In genomic region chr13:48319458-48320395, GRCh38 we compare ENCODE assay signal across 10 cellular contexts. TPM values are rescaled to one million over a fixed set of nuclear protein-coding genes. Genes with fewer than 3 reads are reported as not detected.
DNase-seq lines count a peak whose midpoint lies in the region; TF ChIP-seq lines count a peak whose summit lies in the region.
"Had no signal": no experiment of that assay in that cellular context is flagged by ENCODE, and none has a peak within 500 bp of the region (broad histone marks: within the 10 kb centered on the region; RNA-seq: fewer than 3 reads in every experiment).

No MANE protein-coding gene starts in this region.

- H3K4me3 Mint-ChIP-seq in neural crest cell: no peak overlapping the region

- peak overlapping the region; percentile 38 for H3K4me3 ChIP-seq in coronary artery
- H3K4me3 ChIP-seq in WERI-Rb-1 (ENCODE audit: low read depth, low read length): no peak overlapping the region

- H3K27ac Mint-ChIP-seq in neural crest cell (ENCODE audit: unreplicated experiment): peak overlapping the region; percentile 62

- H3K27me3 ChIP-seq in WERI-Rb-1 (ENCODE audit: insufficient read depth, low read depth, severe bottlenecking): no peaks in the 10 kb centered on the region

- H3K27me3 Mint-ChIP-seq in neural crest cell (ENCODE audit: low read depth): no peaks in the 10 kb centered on the region

- H3K9me3 ChIP-seq in WERI-Rb-1 (ENCODE audit: severe bottlenecking): no peaks in the 10 kb centered on the region

- peaks cover 6% of the 10 kb centered on the region for H3K9me3 Mint-ChIP-seq in neural crest cell

- no peaks in the 10 kb centered on the region for H3K4me1 Mint-ChIP-seq in neural crest cell

- DNase-seq in stimulated activated CD4-positive, alpha-beta T cell treated with anti-CD3 and anti-CD28 coated beads, Interleukin-4, amount 100 ng/mL, for 1 hour: peak; percentile 25
- DNase-seq in stimulated activated CD4-positive, alpha-beta T cell treated with anti-CD3 and anti-CD28 coated beads, Interleukin-2, amount 100 ng/mL, for 48 hours: no peak
- DNase-seq in coronary artery (ENCODE audit: low spot score): no peak
- DNase-seq in neural crest cell (ENCODE audit: low read depth, low spot score): no peak
- no peak for DNase-seq in SKM-1 treated with dmso at 0.1 percent for 144 hours (lab: John Stamatoyannopoulos, UW; ENCODE audit: unreplicated experiment)
- no peak for DNase-seq in substantia nigra (lab: John Stamatoyannopoulos, UW)
- DNase-seq in dedifferentiated amniotic fluid mesenchymal stem cell (ENCODE audit: extremely low spot score): no peak
- no peak for DNase-seq in WERI-Rb-1
- DNase-seq: islet precursor cell, NCI-H1417 treated with DMSO at 0.1 percent for 48 hours had no signal

- no peaks in the 10 kb centered on the region for H3K36me3 ChIP-seq in WERI-Rb-1

- no peak for TF ChIP-seq CTCF in coronary artery (IDR thresholded peaks at IDR 0.05)
- TF ChIP-seq CTCF in neural crest cell (conservative IDR thresholded peaks at IDR 0.05): no peak
- no peak for TF ChIP-seq CTCF in WERI-Rb-1 (IDR thresholded peaks at IDR 0.05; ENCODE audit: low read depth, low read length)

- no peak overlapping the region for H3K27ac ChIP-seq in coronary artery
- no peak overlapping the region for H3K27ac ChIP-seq in substantia nigra (ENCODE audit: low read depth, low read length, poor library complexity, severe bottlenecking)
- no peak overlapping the region for H3K27ac ChIP-seq in WERI-Rb-1

- H3K36me3 Mint-ChIP-seq in neural crest cell (ENCODE audit: low read depth): peaks cover 60% of the 10 kb centered on the region

RNA-seq across cellular contexts. Expression of gene RB1, which starts 16.2 kb away (rescaled TPM):
- total RNA-seq in neural crest cell: 45.9 and 48.0 TPM in 2 replicates
